1 cellular context compared by ENCODE assay signal in the genomic region with DNA sequence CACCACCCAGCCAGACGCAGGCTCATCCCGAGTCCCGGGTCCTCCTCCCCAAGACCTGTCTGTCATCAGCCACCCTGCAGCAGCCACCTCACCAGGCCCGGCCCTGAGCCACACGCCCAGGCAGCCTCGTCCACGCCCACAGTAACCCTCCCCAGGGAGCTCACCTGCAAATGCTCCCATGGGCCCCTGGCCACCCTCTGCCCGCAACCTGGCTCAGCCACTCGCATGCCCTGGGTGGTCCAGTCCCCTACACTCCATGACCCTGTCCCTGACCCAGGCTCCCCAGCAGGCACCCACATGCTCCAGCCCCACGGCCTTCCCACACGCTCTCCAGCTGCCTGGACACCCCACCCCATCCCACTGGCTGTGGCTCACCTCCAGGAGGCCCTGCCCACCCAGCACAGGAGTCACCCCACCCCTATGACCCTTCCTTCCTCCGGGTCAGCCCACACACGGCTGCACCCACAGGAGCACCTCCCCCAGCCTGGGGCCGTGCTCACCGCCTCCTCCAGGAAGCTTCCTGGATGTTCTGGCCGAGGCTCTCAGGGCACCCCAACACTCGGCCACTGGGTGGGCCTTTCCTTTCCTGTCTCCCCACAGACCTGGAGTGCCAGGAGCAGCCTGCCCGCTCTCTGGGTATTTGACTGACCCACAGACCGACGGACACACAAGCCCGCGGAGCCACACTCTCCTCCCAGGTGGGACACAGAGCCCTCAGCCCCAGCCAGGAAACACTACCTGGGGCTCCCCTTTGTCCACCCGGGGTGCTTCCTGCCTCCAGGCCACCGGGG.
A peak's percentile ranks its signal among the peaks of the same experiment; 100 is the strongest.
TF ChIP-seq lines count a peak whose summit lies in the region.

No MANE protein-coding gene starts in this region.

TF ChIP-seq in GM12878, 131 proteins besides CTCF, POLR2A, EP300 and RAD21:
- TF ChIP-seq BHLHE40 (IDR thresholded peaks at IDR 0.05; ENCODE audit: borderline replicate concordance in 1 of 2, low read depth in 2 of 2, low read length in 1 of 2) = no peak; a peak in 1 of 4 replicates
- TF ChIP-seq RAD51 (IDR thresholded peaks at IDR 0.05) = no peak
- no peak for TF ChIP-seq IRF4 (IDR thresholded peaks at IDR 0.05; ENCODE audit: low read depth, low read length)
- no peak for TF ChIP-seq SPI1 (IDR thresholded peaks at IDR 0.05; ENCODE audit: borderline replicate concordance, insufficient read depth, low read depth, low read length)
- TF ChIP-seq POLR2AphosphoS5 (IDR thresholded peaks at IDR 0.05; ENCODE audit: low read length) = peak; percentile 50; the same call in 1 of the 2 replicates
- no peak for TF ChIP-seq MTA3 (IDR thresholded peaks at IDR 0.05; ENCODE audit: borderline replicate concordance, low read length)
- TF ChIP-seq IKZF1 (conservative IDR thresholded peaks at IDR 0.05) = 0 out of 2 replicates have a peak, but pooled peaks have one; percentile 14
- TF ChIP-seq CHD2 (IDR thresholded peaks at IDR 0.05; ENCODE audit: borderline replicate concordance, low read depth, low read length) = no peak
- no peak for TF ChIP-seq ASH2L (IDR thresholded peaks at IDR 0.05; ENCODE audit: borderline replicate concordance, low read depth)
- TF ChIP-seq HDAC2 (IDR thresholded peaks at IDR 0.05) = no peak
- TF ChIP-seq NR2C2 (IDR thresholded peaks at IDR 0.05; ENCODE audit: borderline replicate concordance, control insufficient read depth, insufficient read length, low read depth) = no peak
- no peak for TF ChIP-seq CBX3 (IDR thresholded peaks at IDR 0.05; ENCODE audit: borderline replicate concordance, low read depth)
- peak; percentile 74; the same call in 1 of the 2 replicates for TF ChIP-seq HDGF (IDR thresholded peaks at IDR 0.05)
- TF ChIP-seq CREM (IDR thresholded peaks at IDR 0.05; ENCODE audit: low read depth) = no peak
- peak; percentile 89 for TF ChIP-seq MEF2B (IDR thresholded peaks at IDR 0.05; ENCODE audit: partially characterized antibody, poor library complexity, severe bottlenecking)
- TF ChIP-seq KAT2A (conservative IDR thresholded peaks at IDR 0.05; ENCODE audit: control insufficient read depth, low read depth, low read length) = no peak
- TF ChIP-seq, protein P1, sequence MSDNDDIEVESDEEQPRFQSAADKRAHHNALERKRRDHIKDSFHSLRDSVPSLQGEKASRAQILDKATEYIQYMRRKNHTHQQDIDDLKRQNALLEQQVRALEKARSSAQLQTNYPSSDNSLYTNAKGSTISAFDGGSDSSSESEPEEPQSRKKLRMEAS (IDR thresholded peaks at IDR 0.05; ENCODE audit: low read depth, low read length) = no peak
- TF ChIP-seq RUNX3 (IDR thresholded peaks at IDR 0.05; ENCODE audit: low read length) = no peak; the same call in 1 of the 2 replicates
- no peak for TF ChIP-seq PML (IDR thresholded peaks at IDR 0.05; ENCODE audit: low read length)
- no peak for TF ChIP-seq SMAD5 (IDR thresholded peaks at IDR 0.05; ENCODE audit: low read depth)
- TF ChIP-seq, protein P2, sequence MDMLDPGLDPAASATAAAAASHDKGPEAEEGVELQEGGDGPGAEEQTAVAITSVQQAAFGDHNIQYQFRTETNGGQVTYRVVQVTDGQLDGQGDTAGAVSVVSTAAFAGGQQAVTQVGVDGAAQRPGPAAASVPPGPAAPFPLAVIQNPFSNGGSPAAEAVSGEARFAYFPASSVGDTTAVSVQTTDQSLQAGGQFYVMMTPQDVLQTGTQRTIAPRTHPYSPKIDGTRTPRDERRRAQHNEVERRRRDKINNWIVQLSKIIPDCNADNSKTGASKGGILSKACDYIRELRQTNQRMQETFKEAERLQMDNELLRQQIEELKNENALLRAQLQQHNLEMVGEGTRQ (IDR thresholded peaks at IDR 0.05; ENCODE audit: borderline replicate concordance, low read depth, low read length) = no peak
- TF ChIP-seq YY1 (IDR thresholded peaks at IDR 0.05; ENCODE audit: low read depth, low read length) = no peak
- no peak for TF ChIP-seq NFXL1 (IDR thresholded peaks at IDR 0.05; ENCODE audit: borderline replicate concordance)
- TF ChIP-seq, protein P3, sequence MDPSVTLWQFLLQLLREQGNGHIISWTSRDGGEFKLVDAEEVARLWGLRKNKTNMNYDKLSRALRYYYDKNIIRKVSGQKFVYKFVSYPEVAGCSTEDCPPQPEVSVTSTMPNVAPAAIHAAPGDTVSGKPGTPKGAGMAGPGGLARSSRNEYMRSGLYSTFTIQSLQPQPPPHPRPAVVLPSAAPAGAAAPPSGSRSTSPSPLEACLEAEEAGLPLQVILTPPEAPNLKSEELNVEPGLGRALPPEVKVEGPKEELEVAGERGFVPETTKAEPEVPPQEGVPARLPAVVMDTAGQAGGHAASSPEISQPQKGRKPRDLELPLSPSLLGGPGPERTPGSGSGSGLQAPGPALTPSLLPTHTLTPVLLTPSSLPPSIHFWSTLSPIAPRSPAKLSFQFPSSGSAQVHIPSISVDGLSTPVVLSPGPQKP (IDR thresholded peaks at IDR 0.05; ENCODE audit: low read depth, low read length) = no peak
- TF ChIP-seq NBN (IDR thresholded peaks at IDR 0.05) = no peak
- TF ChIP-seq, protein P4, sequence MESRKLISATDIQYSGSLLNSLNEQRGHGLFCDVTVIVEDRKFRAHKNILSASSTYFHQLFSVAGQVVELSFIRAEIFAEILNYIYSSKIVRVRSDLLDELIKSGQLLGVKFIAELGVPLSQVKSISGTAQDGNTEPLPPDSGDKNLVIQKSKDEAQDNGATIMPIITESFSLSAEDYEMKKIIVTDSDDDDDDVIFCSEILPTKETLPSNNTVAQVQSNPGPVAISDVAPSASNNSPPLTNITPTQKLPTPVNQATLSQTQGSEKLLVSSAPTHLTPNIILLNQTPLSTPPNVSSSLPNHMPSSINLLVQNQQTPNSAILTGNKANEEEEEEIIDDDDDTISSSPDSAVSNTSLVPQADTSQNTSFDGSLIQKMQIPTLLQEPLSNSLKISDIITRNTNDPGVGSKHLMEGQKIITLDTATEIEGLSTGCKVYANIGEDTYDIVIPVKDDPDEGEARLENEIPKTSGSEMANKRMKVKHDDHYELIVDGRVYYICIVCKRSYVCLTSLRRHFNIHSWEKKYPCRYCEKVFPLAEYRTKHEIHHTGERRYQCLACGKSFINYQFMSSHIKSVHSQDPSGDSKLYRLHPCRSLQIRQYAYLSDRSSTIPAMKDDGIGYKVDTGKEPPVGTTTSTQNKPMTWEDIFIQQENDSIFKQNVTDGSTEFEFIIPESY (IDR thresholded peaks at IDR 0.05) = no peak
- TF ChIP-seq PAX8 (IDR thresholded peaks at IDR 0.05) = no peak
- peak; percentile 67 for TF ChIP-seq NR2F1 (conservative IDR thresholded peaks at IDR 0.05)
- TF ChIP-seq NFYA (IDR thresholded peaks at IDR 0.05; ENCODE audit: borderline replicate concordance, low read depth, low read length) = no peak
- TF ChIP-seq, protein P5, sequence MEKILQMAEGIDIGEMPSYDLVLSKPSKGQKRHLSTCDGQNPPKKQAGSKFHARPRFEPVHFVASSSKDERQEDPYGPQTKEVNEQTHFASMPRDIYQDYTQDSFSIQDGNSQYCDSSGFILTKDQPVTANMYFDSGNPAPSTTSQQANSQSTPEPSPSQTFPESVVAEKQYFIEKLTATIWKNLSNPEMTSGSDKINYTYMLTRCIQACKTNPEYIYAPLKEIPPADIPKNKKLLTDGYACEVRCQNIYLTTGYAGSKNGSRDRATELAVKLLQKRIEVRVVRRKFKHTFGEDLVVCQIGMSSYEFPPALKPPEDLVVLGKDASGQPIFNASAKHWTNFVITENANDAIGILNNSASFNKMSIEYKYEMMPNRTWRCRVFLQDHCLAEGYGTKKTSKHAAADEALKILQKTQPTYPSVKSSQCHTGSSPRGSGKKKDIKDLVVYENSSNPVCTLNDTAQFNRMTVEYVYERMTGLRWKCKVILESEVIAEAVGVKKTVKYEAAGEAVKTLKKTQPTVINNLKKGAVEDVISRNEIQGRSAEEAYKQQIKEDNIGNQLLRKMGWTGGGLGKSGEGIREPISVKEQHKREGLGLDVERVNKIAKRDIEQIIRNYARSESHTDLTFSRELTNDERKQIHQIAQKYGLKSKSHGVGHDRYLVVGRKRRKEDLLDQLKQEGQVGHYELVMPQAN (conservative IDR thresholded peaks at IDR 0.05) = no peak
- TF ChIP-seq SIX5 (IDR thresholded peaks at IDR 0.05; ENCODE audit: low read depth, low read length, severe bottlenecking) = no peak
- TF ChIP-seq, protein P6, sequence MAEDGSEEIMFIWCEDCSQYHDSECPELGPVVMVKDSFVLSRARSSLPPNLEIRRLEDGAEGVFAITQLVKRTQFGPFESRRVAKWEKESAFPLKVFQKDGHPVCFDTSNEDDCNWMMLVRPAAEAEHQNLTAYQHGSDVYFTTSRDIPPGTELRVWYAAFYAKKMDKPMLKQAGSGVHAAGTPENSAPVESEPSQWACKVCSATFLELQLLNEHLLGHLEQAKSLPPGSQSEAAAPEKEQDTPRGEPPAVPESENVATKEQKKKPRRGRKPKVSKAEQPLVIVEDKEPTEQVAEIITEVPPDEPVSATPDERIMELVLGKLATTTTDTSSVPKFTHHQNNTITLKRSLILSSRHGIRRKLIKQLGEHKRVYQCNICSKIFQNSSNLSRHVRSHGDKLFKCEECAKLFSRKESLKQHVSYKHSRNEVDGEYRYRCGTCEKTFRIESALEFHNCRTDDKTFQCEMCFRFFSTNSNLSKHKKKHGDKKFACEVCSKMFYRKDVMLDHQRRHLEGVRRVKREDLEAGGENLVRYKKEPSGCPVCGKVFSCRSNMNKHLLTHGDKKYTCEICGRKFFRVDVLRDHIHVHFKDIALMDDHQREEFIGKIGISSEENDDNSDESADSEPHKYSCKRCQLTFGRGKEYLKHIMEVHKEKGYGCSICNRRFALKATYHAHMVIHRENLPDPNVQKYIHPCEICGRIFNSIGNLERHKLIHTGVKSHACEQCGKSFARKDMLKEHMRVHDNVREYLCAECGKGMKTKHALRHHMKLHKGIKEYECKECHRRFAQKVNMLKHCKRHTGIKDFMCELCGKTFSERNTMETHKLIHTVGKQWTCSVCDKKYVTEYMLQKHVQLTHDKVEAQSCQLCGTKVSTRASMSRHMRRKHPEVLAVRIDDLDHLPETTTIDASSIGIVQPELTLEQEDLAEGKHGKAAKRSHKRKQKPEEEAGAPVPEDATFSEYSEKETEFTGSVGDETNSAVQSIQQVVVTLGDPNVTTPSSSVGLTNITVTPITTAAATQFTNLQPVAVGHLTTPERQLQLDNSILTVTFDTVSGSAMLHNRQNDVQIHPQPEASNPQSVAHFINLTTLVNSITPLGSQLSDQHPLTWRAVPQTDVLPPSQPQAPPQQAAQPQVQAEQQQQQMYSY (CRISPR knock-in tag; IDR thresholded peaks at IDR 0.05) = no peak
- TF ChIP-seq, protein P7, sequence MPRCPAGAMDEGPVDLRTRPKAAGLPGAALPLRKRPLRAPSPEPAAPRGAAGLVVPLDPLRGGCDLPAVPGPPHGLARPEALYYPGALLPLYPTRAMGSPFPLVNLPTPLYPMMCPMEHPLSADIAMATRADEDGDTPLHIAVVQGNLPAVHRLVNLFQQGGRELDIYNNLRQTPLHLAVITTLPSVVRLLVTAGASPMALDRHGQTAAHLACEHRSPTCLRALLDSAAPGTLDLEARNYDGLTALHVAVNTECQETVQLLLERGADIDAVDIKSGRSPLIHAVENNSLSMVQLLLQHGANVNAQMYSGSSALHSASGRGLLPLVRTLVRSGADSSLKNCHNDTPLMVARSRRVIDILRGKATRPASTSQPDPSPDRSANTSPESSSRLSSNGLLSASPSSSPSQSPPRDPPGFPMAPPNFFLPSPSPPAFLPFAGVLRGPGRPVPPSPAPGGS (IDR thresholded peaks at IDR 0.05; ENCODE audit: borderline replicate concordance, insufficient read depth, low read depth, low read length, poor library complexity, severe bottlenecking) = no peak
- TF ChIP-seq, protein P8, sequence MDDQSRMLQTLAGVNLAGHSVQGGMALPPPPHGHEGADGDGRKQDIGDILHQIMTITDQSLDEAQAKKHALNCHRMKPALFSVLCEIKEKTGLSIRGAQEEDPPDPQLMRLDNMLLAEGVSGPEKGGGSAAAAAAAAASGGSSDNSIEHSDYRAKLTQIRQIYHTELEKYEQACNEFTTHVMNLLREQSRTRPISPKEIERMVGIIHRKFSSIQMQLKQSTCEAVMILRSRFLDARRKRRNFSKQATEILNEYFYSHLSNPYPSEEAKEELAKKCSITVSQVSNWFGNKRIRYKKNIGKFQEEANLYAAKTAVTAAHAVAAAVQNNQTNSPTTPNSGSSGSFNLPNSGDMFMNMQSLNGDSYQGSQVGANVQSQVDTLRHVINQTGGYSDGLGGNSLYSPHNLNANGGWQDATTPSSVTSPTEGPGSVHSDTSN (IDR thresholded peaks at IDR 0.05; ENCODE audit: insufficient replicate concordance, low read depth, low read length) = peak; percentile 61
- no peak for TF ChIP-seq TCF12 (IDR thresholded peaks at IDR 0.05; ENCODE audit: low read depth, low read length)
- TF ChIP-seq, protein P9, sequence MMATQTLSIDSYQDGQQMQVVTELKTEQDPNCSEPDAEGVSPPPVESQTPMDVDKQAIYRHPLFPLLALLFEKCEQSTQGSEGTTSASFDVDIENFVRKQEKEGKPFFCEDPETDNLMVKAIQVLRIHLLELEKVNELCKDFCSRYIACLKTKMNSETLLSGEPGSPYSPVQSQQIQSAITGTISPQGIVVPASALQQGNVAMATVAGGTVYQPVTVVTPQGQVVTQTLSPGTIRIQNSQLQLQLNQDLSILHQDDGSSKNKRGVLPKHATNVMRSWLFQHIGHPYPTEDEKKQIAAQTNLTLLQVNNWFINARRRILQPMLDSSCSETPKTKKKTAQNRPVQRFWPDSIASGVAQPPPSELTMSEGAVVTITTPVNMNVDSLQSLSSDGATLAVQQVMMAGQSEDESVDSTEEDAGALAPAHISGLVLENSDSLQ (IDR thresholded peaks at IDR 0.05) = peak; percentile 90
- TF ChIP-seq TBL1XR1 (IDR thresholded peaks at IDR 0.05; ENCODE audit: low read depth, low read length) = no peak
- TF ChIP-seq SRF (IDR thresholded peaks at IDR 0.05; ENCODE audit: low read depth in 2 of 2, low read length in 2 of 2) = no peak
- TF ChIP-seq SREBF1 (IDR thresholded peaks at IDR 0.05; ENCODE audit: low read length) = no peak
- no peak for TF ChIP-seq SREBF2 (IDR thresholded peaks at IDR 0.05; ENCODE audit: low read length)
- TF ChIP-seq CREB1 (IDR thresholded peaks at IDR 0.05; ENCODE audit: low read depth) = no peak
- no peak for TF ChIP-seq ZBED1 (IDR thresholded peaks at IDR 0.05; ENCODE audit: borderline replicate concordance)
